Comparison of ENCODE assay signal across 25 cellular contexts in genomic region chr11:28819741-28820140, GRCh38.
"Had no signal": no experiment of that assay in that cellular context is flagged by ENCODE, and none has a peak within 500 bp of the region (broad histone marks: within the 10 kb centered on the region; RNA-seq: fewer than 3 reads in every experiment).

No MANE protein-coding gene starts in this region.

- FAIRE-seq: frontal cortex had no signal

- H3K27me3 ChIP-seq: hepatocyte, sigmoid colon, transverse colon, uterus had no signal

- H3K4me3 ChIP-seq: coronary artery, hepatocyte, left ventricle myocardium inferior, sigmoid colon, smooth muscle cell, transverse colon, uterus had no signal

- H3K27ac Mint-ChIP-seq: activated B cell treated with CpG ODN at 0.5 μM for 24 hours; activated CD4-positive, alpha-beta T cell treated with anti-CD3 and anti-CD28 coated beads for 36 hours; activated naive CD4-positive, alpha-beta T cell treated with anti-CD3 and anti-CD28 coated beads, Interleukin-2, amount 50 U/mL, for 72 hours; activated T-cell treated with anti-CD3 and anti-CD28 coated beads, Interleukin-2, amount 50 U/mL, for 24 hours; activated T-helper 17 cell treated with anti-CD3 and anti-CD28 coated beads, Interleukin-2, amount 50 U/mL, for 72 hours; natural killer cell; stimulated activated naive B cell treated with anti-CD40 and anti-IgM and Interleukin-4, amounts not matched to agents 10 μg/mL and 1 μg/mL and 100 μg/mL, for 72 hours had no signal

- H3K9me3 ChIP-seq: sigmoid colon, transverse colon, uterus had no signal

- H3K4me1 Mint-ChIP-seq: activated B cell treated with CpG ODN at 0.5 μM for 24 hours; activated CD4-positive, alpha-beta T cell treated with anti-CD3 and anti-CD28 coated beads for 36 hours; activated T-helper 17 cell treated with anti-CD3 and anti-CD28 coated beads, Interleukin-2, amount 50 U/mL, for 72 hours; natural killer cell; stimulated activated naive B cell treated with anti-CD40 and anti-IgM and Interleukin-4, amounts not matched to agents 10 μg/mL and 1 μg/mL and 100 μg/mL, for 72 hours had no signal

- H3K36me3 Mint-ChIP-seq: stimulated activated naive B cell treated with anti-CD40 and anti-IgM and Interleukin-4, amounts not matched to agents 10 μg/mL and 1 μg/mL and 100 μg/mL, for 72 hours had no signal

- H3K27ac ChIP-seq: coronary artery, hepatocyte, left ventricle myocardium inferior, sigmoid colon, transverse colon, uterus had no signal

- ATAC-seq: activated CD4-positive, alpha-beta T cell treated with anti-CD3 and anti-CD28 coated beads for 36 hours; activated naive CD4-positive, alpha-beta T cell treated with anti-CD3 and anti-CD28 coated beads, Interleukin-2, amount 50 U/mL, for 72 hours; activated T-helper 17 cell treated with anti-CD3 and anti-CD28 coated beads, Interleukin-2, amount 50 U/mL, for 72 hours; natural killer cell; stimulated activated naive B cell treated with anti-CD40 and anti-IgM and Interleukin-4, amounts not matched to agents 10 μg/mL and 1 μg/mL and 100 μg/mL, for 72 hours had no signal

- DNase-seq: activated B cell treated with CpG ODN at 0.5 μM for 24 hours; activated CD4-positive, alpha-beta T cell treated with anti-CD3 and anti-CD28 coated beads for 36 hours; activated CD4-positive, alpha-beta T cell treated with anti-CD3 and anti-CD28 coated beads, Interleukin-2, amount 50 U/mL, for 4 hours; activated CD8-positive, alpha-beta memory T cell treated with anti-CD3 and anti-CD28 coated beads for 24 hours; activated CD8-positive, alpha-beta memory T cell treated with anti-CD3 and anti-CD28 coated beads, Interleukin-2, amount 50 U/mL, for 4 hours; activated T-cell treated with anti-CD3 and anti-CD28 coated beads, Interleukin-2, amount 50 U/mL, for 24 hours; cerebellar nuclear complex; erythroblast; glutamatergic neuron; left ventricle myocardium inferior; midbrain; natural killer cell; retina; sigmoid colon; stimulated activated CD4-positive, alpha-beta T cell treated with anti-CD3 and anti-CD28 coated beads, Interleukin-2, amount 100 ng/mL, for 48 hours; stimulated activated CD8-positive, alpha-beta memory T cell treated with anti-CD3 and anti-CD28 coated beads, Interleukin-4, amount 100 ng/mL, for 48 hours; stimulated activated naive B cell treated with anti-CD40 and anti-IgM and Interleukin-4, amounts not matched to agents 10 μg/mL and 1 μg/mL and 100 μg/mL, for 72 hours; transverse colon; uterus had no signal

- H2AFZ ChIP-seq: hepatocyte had no signal

- H3K4me2 ChIP-seq: hepatocyte, smooth muscle cell had no signal

- H3K27me3 Mint-ChIP-seq: activated B cell treated with CpG ODN at 0.5 μM for 24 hours; activated CD4-positive, alpha-beta T cell treated with anti-CD3 and anti-CD28 coated beads for 36 hours; activated T-cell treated with anti-CD3 and anti-CD28 coated beads, Interleukin-2, amount 50 U/mL, for 24 hours; activated T-helper 17 cell treated with anti-CD3 and anti-CD28 coated beads, Interleukin-2, amount 50 U/mL, for 72 hours; stimulated activated naive B cell treated with anti-CD40 and anti-IgM and Interleukin-4, amounts not matched to agents 10 μg/mL and 1 μg/mL and 100 μg/mL, for 72 hours had no signal

- H3K36me3 ChIP-seq: left ventricle myocardium inferior, sigmoid colon, transverse colon, uterus had no signal

- H3K9me3 Mint-ChIP-seq: activated B cell treated with CpG ODN at 0.5 μM for 24 hours; stimulated activated naive B cell treated with anti-CD40 and anti-IgM and Interleukin-4, amounts not matched to agents 10 μg/mL and 1 μg/mL and 100 μg/mL, for 72 hours had no signal

- H3K79me2 ChIP-seq: hepatocyte had no signal

- H3K4me3 Mint-ChIP-seq: activated B cell treated with CpG ODN at 0.5 μM for 24 hours; activated CD4-positive, alpha-beta T cell treated with anti-CD3 and anti-CD28 coated beads for 36 hours; activated T-cell treated with anti-CD3 and anti-CD28 coated beads, Interleukin-2, amount 50 U/mL, for 24 hours; activated T-helper 17 cell treated with anti-CD3 and anti-CD28 coated beads, Interleukin-2, amount 50 U/mL, for 72 hours; natural killer cell; stimulated activated naive B cell treated with anti-CD40 and anti-IgM and Interleukin-4, amounts not matched to agents 10 μg/mL and 1 μg/mL and 100 μg/mL, for 72 hours had no signal

- H3K4me1 ChIP-seq: left ventricle myocardium inferior, sigmoid colon, transverse colon, uterus had no signal
